1 cellular context compared by ENCODE assay signal in the genomic region with DNA sequence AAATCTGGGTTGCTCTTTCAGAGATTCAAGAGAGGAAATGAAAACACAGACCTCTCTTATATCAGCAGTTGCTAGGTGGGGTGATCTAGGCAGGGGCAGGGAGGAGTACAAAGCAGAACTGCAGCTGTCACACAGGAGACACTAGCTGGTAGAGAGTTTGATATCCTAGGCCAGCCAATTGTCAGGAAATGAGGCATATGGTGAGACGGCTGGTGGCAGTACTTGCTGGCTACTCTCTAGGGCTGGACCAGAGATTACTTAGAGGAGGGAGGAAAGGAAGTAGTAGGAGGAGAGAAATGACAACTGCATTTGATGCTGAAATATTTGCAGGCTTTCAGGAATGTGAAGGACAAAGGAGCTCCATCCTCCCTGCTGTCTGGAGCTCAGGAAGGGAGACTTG.
TF ChIP-seq lines count a peak whose summit lies in the region.

No MANE protein-coding gene starts in this region.

TF ChIP-seq in GM12878, 131 proteins besides CTCF, POLR2A, EP300 and RAD21:
- no peak for TF ChIP-seq TCF12 (IDR thresholded peaks at IDR 0.05; ENCODE audit: low read depth, low read length)
- TF ChIP-seq, protein P1, sequence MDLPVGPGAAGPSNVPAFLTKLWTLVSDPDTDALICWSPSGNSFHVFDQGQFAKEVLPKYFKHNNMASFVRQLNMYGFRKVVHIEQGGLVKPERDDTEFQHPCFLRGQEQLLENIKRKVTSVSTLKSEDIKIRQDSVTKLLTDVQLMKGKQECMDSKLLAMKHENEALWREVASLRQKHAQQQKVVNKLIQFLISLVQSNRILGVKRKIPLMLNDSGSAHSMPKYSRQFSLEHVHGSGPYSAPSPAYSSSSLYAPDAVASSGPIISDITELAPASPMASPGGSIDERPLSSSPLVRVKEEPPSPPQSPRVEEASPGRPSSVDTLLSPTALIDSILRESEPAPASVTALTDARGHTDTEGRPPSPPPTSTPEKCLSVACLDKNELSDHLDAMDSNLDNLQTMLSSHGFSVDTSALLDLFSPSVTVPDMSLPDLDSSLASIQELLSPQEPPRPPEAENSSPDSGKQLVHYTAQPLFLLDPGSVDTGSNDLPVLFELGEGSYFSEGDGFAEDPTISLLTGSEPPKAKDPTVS (IDR thresholded peaks at IDR 0.05; ENCODE audit: low read depth, low read length): no peak
- no peak for TF ChIP-seq MEF2B (IDR thresholded peaks at IDR 0.05; ENCODE audit: partially characterized antibody, poor library complexity, severe bottlenecking)
- peak; percentile 62 for TF ChIP-seq CREM (IDR thresholded peaks at IDR 0.05; ENCODE audit: low read depth)
- no peak for TF ChIP-seq SMAD5 (IDR thresholded peaks at IDR 0.05; ENCODE audit: low read depth)
- TF ChIP-seq STAT1 (conservative IDR thresholded peaks at IDR 0.05): no peak
- TF ChIP-seq CREB1 (IDR thresholded peaks at IDR 0.05; ENCODE audit: low read depth): peak; percentile 76
- no peak for TF ChIP-seq CHD4 (IDR thresholded peaks at IDR 0.05)
- peak; percentile 95 for TF ChIP-seq RFX5 (IDR thresholded peaks at IDR 0.05; ENCODE audit: low read depth, low read length)
- TF ChIP-seq SPI1 (IDR thresholded peaks at IDR 0.05; ENCODE audit: borderline replicate concordance, insufficient read depth, low read depth, low read length): peak; percentile 58; the same call in 1 of the 2 replicates
